Comparison of ENCODE assay signal across 9 cellular contexts in genomic region chr5:98805070-98805469, GRCh38.
"Had no signal": no experiment of that assay in that cellular context is flagged by ENCODE, and none has a peak within 500 bp of the region (broad histone marks: within the 10 kb centered on the region; RNA-seq: fewer than 3 reads in every experiment).

No MANE protein-coding gene starts in this region.

- H3K4me3 Mint-ChIP-seq: IgD-negative memory B cell had no signal

- H3K4me2 ChIP-seq: KMS-11 had no signal

- DNase-seq: IMR-90, Kasumi-1, KBM-7, KG1 had no signal

- ATAC-seq: HepG2 had no signal

- H3K4me1 Mint-ChIP-seq: IgD-negative memory B cell had no signal

- FAIRE-seq: HepG2, HTR-8/SVneo had no signal

- H3K9ac ChIP-seq: KMS-11 had no signal

- H3K27ac Mint-ChIP-seq: IgD-negative memory B cell had no signal

- H3K27ac ChIP-seq: HL-60, KMS-11 had no signal

- H3K27me3 Mint-ChIP-seq: IgD-negative memory B cell had no signal
